Comparison of ENCODE assay signal across 1 cellular context in the genomic region with DNA sequence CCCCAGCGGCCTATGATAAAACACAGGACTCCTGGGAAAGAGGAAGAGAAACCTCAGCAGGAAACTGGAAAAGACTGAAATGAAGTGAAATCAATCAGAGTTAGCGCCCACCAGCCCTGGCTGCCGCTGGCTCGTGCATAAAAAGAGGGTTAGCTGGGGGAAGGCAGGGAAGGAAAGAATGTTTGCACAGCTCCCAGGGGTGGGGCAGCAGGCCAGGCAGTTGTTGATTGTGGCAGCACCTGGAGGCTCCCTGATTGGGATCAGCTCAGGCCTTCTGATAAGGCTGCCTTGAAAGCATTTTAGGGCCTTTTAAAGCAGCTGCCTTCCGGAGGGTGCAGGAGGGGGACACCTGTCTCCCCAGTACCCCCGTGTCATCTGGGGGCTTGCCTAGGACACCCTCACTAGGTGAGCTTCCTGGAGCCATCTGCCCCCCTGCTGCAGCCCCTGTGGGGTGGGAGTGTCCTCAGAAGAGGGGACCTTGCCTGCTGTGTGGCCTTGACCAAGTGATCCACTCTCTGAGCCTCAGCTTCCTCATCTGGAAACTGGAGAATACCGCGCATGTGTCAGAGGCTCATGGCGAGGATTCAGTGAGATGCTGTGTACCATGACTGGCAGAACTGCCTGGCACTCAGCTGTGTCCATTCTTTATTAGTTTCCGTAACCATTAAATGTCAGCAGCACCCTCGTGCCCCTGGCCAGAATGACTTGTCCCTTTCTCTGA.
TF ChIP-seq lines count a peak whose summit lies in the region.

No MANE protein-coding gene starts in this region.

TF ChIP-seq in GM23338, 12 proteins besides CTCF, POLR2A, EP300 and RAD21 (continued from another document):
- TF ChIP-seq, protein P1, sequence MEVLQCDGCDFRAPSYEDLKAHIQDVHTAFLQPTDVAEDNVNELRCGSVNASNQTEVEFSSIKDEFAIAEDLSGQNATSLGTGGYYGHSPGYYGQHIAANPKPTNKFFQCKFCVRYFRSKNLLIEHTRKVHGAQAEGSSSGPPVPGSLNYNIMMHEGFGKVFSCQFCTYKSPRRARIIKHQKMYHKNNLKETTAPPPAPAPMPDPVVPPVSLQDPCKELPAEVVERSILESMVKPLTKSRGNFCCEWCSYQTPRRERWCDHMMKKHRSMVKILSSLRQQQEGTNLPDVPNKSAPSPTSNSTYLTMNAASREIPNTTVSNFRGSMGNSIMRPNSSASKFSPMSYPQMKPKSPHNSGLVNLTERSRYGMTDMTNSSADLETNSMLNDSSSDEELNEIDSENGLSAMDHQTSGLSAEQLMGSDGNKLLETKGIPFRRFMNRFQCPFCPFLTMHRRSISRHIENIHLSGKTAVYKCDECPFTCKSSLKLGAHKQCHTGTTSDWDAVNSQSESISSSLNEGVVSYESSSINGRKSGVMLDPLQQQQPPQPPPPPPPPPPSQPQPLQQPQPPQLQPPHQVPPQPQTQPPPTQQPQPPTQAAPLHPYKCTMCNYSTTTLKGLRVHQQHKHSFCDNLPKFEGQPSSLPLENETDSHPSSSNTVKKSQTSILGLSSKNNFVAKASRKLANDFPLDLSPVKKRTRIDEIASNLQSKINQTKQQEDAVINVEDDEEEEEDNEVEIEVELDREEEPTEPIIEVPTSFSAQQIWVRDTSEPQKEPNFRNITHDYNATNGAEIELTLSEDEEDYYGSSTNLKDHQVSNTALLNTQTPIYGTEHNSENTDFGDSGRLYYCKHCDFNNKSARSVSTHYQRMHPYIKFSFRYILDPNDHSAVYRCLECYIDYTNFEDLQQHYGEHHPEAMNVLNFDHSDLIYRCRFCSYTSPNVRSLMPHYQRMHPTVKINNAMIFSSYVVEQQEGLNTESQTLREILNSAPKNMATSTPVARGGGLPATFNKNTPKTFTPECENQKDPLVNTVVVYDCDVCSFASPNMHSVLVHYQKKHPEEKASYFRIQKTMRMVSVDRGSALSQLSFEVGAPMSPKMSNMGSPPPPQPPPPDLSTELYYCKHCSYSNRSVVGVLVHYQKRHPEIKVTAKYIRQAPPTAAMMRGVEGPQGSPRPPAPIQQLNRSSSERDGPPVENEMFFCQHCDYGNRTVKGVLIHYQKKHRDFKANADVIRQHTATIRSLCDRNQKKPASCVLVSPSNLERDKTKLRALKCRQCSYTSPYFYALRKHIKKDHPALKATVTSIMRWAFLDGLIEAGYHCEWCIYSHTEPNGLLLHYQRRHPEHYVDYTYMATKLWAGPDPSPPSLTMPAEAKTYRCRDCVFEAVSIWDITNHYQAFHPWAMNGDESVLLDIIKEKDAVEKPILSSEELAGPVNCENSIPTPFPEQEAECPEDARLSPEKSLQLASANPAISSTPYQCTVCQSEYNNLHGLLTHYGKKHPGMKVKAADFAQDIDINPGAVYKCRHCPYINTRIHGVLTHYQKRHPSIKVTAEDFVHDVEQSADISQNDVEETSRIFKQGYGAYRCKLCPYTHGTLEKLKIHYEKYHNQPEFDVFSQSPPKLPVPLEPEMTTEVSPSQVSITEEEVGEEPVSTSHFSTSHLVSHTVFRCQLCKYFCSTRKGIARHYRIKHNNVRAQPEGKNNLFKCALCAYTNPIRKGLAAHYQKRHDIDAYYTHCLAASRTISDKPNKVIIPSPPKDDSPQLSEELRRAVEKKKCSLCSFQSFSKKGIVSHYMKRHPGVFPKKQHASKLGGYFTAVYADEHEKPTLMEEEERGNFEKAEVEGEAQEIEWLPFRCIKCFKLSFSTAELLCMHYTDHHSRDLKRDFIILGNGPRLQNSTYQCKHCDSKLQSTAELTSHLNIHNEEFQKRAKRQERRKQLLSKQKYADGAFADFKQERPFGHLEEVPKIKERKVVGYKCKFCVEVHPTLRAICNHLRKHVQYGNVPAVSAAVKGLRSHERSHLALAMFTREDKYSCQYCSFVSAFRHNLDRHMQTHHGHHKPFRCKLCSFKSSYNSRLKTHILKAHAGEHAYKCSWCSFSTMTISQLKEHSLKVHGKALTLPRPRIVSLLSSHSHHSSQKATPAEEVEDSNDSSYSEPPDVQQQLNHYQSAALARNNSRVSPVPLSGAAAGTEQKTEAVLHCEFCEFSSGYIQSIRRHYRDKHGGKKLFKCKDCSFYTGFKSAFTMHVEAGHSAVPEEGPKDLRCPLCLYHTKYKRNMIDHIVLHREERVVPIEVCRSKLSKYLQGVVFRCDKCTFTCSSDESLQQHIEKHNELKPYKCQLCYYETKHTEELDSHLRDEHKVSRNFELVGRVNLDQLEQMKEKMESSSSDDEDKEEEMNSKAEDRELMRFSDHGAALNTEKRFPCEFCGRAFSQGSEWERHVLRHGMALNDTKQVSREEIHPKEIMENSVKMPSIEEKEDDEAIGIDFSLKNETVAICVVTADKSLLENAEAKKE (CRISPR knock-in tag; IDR thresholded peaks at IDR 0.05) = no peak
